ENCODE assay signal across 15 cellular contexts in genomic region chr12:109455706-109456105, GRCh38.
"Had no signal": no experiment of that assay in that cellular context is flagged by ENCODE, and none has a peak within 500 bp of the region (broad histone marks: within the 10 kb centered on the region; RNA-seq: fewer than 3 reads in every experiment).

No MANE protein-coding gene starts in this region.

- H3K9me3 ChIP-seq: thoracic aorta, uterus had no signal

- H3K9me3 Mint-ChIP-seq: activated CD4-positive, alpha-beta memory T cell treated with anti-CD3 and anti-CD28 coated beads, Interleukin-2, amount 10 ng/mL, durations not matched to agents 7 days and 5 days; activated naive CD8-positive, alpha-beta T cell treated with anti-CD3 and anti-CD28 coated beads, Interleukin-2, amount 10 ng/mL, durations not matched to agents 7 days and 5 days; nephron progenitor cell; stimulated activated naive CD8-positive, alpha-beta T cell treated with anti-CD3 and anti-CD28 coated beads, Interleukin-15, Interleukin-2, amounts not matched to agents 100 ng/mL and 50 ng/mL, for 24 hours; T-cell had no signal

- ATAC-seq: activated CD4-positive, alpha-beta T cell treated with anti-CD3 and anti-CD28 coated beads for 36 hours; T-cell had no signal

- H3K27ac ChIP-seq: VCaP had no signal

- H3K27me3 ChIP-seq: uterus had no signal

- H3K27ac Mint-ChIP-seq: activated CD4-positive, alpha-beta memory T cell treated with anti-CD3 and anti-CD28 coated beads, Interleukin-2, amount 10 ng/mL, durations not matched to agents 7 days and 5 days; activated CD4-positive, alpha-beta T cell treated with anti-CD3 and anti-CD28 coated beads for 36 hours; activated naive CD8-positive, alpha-beta T cell treated with anti-CD3 and anti-CD28 coated beads, Interleukin-2, amount 10 ng/mL, durations not matched to agents 7 days and 5 days; nephron progenitor cell; stimulated activated naive CD8-positive, alpha-beta T cell treated with anti-CD3 and anti-CD28 coated beads, Interleukin-15, Interleukin-2, amounts not matched to agents 100 ng/mL and 50 ng/mL, for 24 hours; T-cell had no signal

- DNase-seq: activated CD4-positive, alpha-beta memory T cell treated with anti-CD3 and anti-CD28 coated beads, Interleukin-2, amount 10 ng/mL, durations not matched to agents 7 days and 5 days; activated CD4-positive, alpha-beta T cell treated with anti-CD3 and anti-CD28 coated beads for 36 hours; activated naive CD8-positive, alpha-beta T cell treated with anti-CD3 and anti-CD28 coated beads, Interleukin-2, amount 10 ng/mL, durations not matched to agents 7 days and 5 days; activated T-cell treated with anti-CD3 and anti-CD28 coated beads, Interleukin-2, amount 50 U/mL, for 48 hours; anterior cingulate cortex; effector CD4-positive, alpha-beta T cell; hypothalamus; mammary epithelial cell; nephron progenitor cell; stimulated activated CD4-positive, alpha-beta T cell treated with anti-CD3 and anti-CD28 coated beads, Interleukin-2, amount 100 ng/mL, for 48 hours; T-cell; uterus had no signal

- H3K4me3 Mint-ChIP-seq: activated CD4-positive, alpha-beta memory T cell treated with anti-CD3 and anti-CD28 coated beads, Interleukin-2, amount 10 ng/mL, durations not matched to agents 7 days and 5 days; activated CD4-positive, alpha-beta T cell treated with anti-CD3 and anti-CD28 coated beads for 36 hours; activated naive CD8-positive, alpha-beta T cell treated with anti-CD3 and anti-CD28 coated beads, Interleukin-2, amount 10 ng/mL, durations not matched to agents 7 days and 5 days; nephron progenitor cell; stimulated activated naive CD8-positive, alpha-beta T cell treated with anti-CD3 and anti-CD28 coated beads, Interleukin-15, Interleukin-2, amounts not matched to agents 100 ng/mL and 50 ng/mL, for 24 hours; T-cell had no signal

- H3K27me3 Mint-ChIP-seq: activated CD4-positive, alpha-beta memory T cell treated with anti-CD3 and anti-CD28 coated beads, Interleukin-2, amount 10 ng/mL, durations not matched to agents 7 days and 5 days; activated CD4-positive, alpha-beta T cell treated with anti-CD3 and anti-CD28 coated beads for 36 hours; activated naive CD8-positive, alpha-beta T cell treated with anti-CD3 and anti-CD28 coated beads, Interleukin-2, amount 10 ng/mL, durations not matched to agents 7 days and 5 days; stimulated activated naive CD8-positive, alpha-beta T cell treated with anti-CD3 and anti-CD28 coated beads, Interleukin-15, Interleukin-2, amounts not matched to agents 100 ng/mL and 50 ng/mL, for 24 hours; T-cell had no signal

- H3K36me3 ChIP-seq: uterus had no signal

- H3K4me3 ChIP-seq: thoracic aorta, uterus had no signal
